In genomic region chr20:10217517-10218410, GRCh38 we compare ENCODE assay signal across 1 cellular context.
TF ChIP-seq lines count a peak whose summit lies in the region.

No MANE protein-coding gene starts in this region.

TF ChIP-seq in IMR-90, 13 proteins besides CTCF, POLR2A, EP300 and RAD21 (continued from another document):
- TF ChIP-seq MAFK (IDR thresholded peaks at IDR 0.05; ENCODE audit: low read depth, low read length) (no peak), MXI1 (IDR thresholded peaks at IDR 0.05; ENCODE audit: borderline replicate concordance, low read depth, low read length) (no peak), USF2 (IDR thresholded peaks at IDR 0.05; ENCODE audit: low read depth, low read length) (no peak), CEBPB (IDR thresholded peaks at IDR 0.05; ENCODE audit: low read depth, low read length) (peak; percentile 91), BHLHE40 (IDR thresholded peaks at IDR 0.05; ENCODE audit: low read depth, low read length) (peak; percentile 65), ELK1 (IDR thresholded peaks at IDR 0.05; ENCODE audit: borderline replicate concordance, low read depth, low read length) (no peak), MAZ (IDR thresholded peaks at IDR 0.05; ENCODE audit: borderline replicate concordance, low read depth, low read length) (no peak; the same call in 1 of the 2 replicates), RCOR1 (IDR thresholded peaks at IDR 0.05; ENCODE audit: insufficient replicate concordance, low read length) (no peak), RFX5 (IDR thresholded peaks at IDR 0.05; ENCODE audit: low read depth, low read length) (no peak), NFE2L2 (IDR thresholded peaks at IDR 0.05; ENCODE audit: low read depth, low read length) (no peak), CHD1 (IDR thresholded peaks at IDR 0.05; ENCODE audit: low read depth, low read length) (no peak)
